ENCODE assay signal across 1 cellular context in the genomic region with DNA sequence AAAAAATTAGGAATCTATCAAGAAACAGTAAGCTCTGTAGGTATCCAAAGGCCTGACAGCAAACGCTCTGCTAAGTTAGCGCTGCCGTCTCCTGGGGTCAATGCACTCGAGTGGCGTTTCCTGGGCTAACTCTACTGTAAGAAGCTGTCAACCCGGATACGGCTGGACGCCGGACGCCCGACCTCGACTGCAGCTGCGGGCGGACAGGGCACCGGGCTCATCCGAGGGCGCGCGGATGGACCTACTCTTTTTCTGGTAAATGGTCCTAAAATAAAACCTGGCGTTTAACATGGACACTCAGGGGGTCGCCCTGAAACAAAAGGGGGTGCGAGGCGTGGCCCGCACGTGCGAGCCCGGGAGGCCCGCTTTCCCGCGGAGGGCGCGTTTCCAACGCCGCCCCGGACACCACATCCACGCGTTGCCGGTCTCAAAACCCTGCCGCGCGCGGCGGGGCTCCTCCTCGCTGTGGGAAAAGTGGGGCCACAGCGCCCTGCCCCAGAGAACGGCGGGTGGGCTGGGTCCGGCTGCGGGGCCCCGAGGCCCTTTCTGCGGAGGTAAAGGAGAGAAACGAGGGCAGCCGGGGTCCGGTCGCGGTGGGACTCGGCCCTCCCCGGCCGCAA.
TF ChIP-seq lines count a peak whose summit lies in the region.

No MANE protein-coding gene starts in this region.

TF ChIP-seq in IMR-90, 13 proteins besides CTCF, POLR2A, EP300 and RAD21 (continued from another document):
- TF ChIP-seq MXI1 (IDR thresholded peaks at IDR 0.05; ENCODE audit: borderline replicate concordance, low read depth, low read length) (peak; percentile 91), RCOR1 (IDR thresholded peaks at IDR 0.05; ENCODE audit: insufficient replicate concordance, low read length) (no peak), RFX5 (IDR thresholded peaks at IDR 0.05; ENCODE audit: low read depth, low read length) (no peak), CHD1 (IDR thresholded peaks at IDR 0.05; ENCODE audit: low read depth, low read length) (no peak)
TF ChIP-seq in IMR-90: peak in this region for 2.
